In the genomic region with DNA sequence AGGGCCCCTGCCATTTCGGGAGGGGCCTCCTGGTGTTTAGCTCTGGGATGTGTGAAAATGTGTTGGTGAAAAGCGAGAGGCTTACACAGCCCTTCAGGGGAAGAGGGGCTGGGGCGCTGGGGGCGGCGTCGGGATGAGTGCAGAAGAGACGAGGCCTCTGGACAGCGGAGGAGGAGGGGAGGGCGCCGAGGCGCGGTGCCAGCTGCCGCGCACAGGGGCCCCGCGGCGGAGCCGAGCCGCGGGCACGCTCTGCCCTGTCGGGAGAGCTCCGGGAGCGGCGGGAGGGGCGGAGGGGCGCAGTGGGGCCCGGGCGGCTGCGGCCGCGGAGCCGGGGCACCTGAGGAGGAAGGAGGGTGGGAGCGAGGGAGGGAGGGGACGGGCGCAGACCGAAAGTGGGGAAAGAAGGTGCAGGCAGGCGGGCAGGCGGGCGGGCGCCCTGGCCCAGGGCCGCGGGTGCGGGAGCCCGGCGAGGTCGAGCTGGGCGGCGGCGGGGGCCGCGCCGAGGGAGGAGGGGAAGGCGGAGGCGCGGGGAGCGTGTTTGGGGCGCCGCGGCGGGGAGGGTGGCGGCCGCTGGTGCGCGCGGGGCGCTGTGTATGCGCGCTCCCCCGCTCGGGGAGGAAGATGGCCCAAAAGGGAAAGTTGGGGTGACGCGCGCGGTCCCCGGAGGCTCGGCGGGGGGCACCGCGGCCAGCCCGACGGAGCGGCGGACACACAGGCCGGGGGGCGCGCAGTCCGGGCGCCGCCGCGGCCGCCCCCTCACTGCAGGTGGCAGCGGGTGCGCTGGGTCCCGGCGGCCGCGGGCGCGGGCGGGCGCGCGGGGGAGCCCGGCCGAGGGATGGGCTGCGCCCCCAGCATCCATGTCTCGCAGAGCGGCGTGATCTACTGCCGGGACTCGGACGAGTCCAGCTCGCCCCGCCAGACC, we compare ENCODE assay signal across 9 cellular contexts. TPM values are rescaled to one million over a fixed set of nuclear protein-coding genes. Genes with fewer than 3 reads are reported as not detected.
DNase-seq lines count a peak whose midpoint lies in the region; ATAC-seq, FAIRE-seq and TF ChIP-seq lines count a peak whose summit lies in the region.
"Had no signal": no experiment of that assay in that cellular context is flagged by ENCODE, and none has a peak within 500 bp of the region (broad histone marks: within the 10 kb centered on the region; RNA-seq: fewer than 3 reads in every experiment).

A gene with protein sequence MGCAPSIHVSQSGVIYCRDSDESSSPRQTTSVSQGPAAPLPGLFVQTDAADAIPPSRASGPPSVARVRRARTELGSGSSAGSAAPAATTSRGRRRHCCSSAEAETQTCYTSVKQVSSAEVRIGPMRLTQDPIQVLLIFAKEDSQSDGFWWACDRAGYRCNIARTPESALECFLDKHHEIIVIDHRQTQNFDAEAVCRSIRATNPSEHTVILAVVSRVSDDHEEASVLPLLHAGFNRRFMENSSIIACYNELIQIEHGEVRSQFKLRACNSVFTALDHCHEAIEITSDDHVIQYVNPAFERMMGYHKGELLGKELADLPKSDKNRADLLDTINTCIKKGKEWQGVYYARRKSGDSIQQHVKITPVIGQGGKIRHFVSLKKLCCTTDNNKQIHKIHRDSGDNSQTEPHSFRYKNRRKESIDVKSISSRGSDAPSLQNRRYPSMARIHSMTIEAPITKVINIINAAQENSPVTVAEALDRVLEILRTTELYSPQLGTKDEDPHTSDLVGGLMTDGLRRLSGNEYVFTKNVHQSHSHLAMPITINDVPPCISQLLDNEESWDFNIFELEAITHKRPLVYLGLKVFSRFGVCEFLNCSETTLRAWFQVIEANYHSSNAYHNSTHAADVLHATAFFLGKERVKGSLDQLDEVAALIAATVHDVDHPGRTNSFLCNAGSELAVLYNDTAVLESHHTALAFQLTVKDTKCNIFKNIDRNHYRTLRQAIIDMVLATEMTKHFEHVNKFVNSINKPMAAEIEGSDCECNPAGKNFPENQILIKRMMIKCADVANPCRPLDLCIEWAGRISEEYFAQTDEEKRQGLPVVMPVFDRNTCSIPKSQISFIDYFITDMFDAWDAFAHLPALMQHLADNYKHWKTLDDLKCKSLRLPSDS (plus strand): TSS at position 590 of the 922 bp plus-strand sequence. CDS start 246 bp downstream, at position 836.

- H3K27ac Mint-ChIP-seq in activated B cell treated with CpG ODN at 0.5 μM for 24 hours, result no peak within 1 kb of the TSS

- no peaks in the 10 kb centered on the region for H3K4me1 ChIP-seq in pancreas

- H3K36me3 ChIP-seq in pancreas, result no peaks in the 10 kb centered on the region

- TF ChIP-seq CTCF in GM13977 (IDR thresholded peaks at IDR 0.05; ENCODE audit: extremely low read depth, insufficient read depth, missing control alignments) (no peak), activated B cell treated with CpG ODN at 0.5 μM for 24 hours (IDR thresholded peaks at IDR 0.05) (no peak), pancreas (IDR thresholded peaks at IDR 0.05) (no peak)

- intact Hi-C loops in activated B cell treated with CpG ODN at 0.5 μM for 24 hours (cut with micrococcal nuclease) (no loop called here), pancreas (cut with DNase I) (no loop called here)

- peaks cover 56% of the 10 kb centered on the region for H3K27me3 Mint-ChIP-seq in activated B cell treated with CpG ODN at 0.5 μM for 24 hours

- H3K4me3 Mint-ChIP-seq in activated B cell treated with CpG ODN at 0.5 μM for 24 hours, result peak within 1 kb of the TSS; percentile 85

- no peak for ATAC-seq in activated B cell treated with CpG ODN at 0.5 μM for 24 hours (ENCODE audit: low read depth)
- ATAC-seq in pancreas, result peak; percentile 59 to 72 (median 64)
- ATAC-seq in GM21737 (IDR thresholded peaks at IDR 0.05; ENCODE audit: unreplicated experiment), result no peak
- ATAC-seq in GM21381 (IDR thresholded peaks at IDR 0.05; ENCODE audit: unreplicated experiment), result no peak

- in situ Hi-C loops in GM13977 (cut with MboI; ENCODE audit: low pct_unique_long_range_greater_than_20kb, low sequenced_read_pairs, unreplicated experiment), result no loop called here

- H3K4me1 Mint-ChIP-seq in activated B cell treated with CpG ODN at 0.5 μM for 24 hours, result peaks cover 14% of the 10 kb centered on the region

- peaks cover 0 to 7% (median 0%) of the 10 kb centered on the region in 4 donors for H3K27me3 ChIP-seq in pancreas

- H3K4me3 ChIP-seq in pancreas, result peak within 1 kb of the TSS; percentile 31 to 63 (median 48)

- FAIRE-seq in pancreas (lab: Jason Lieb, UNC), result no peak

- 2% methylated on average over 62 to 116 of the region's 116 CpGs for WGBS in pancreas, 2 donors

- POLR2A ChIA-PET in activated B cell treated with CpG ODN at 0.5 μM for 24 hours (lab: Charles Lee), result no interaction called here

- no peaks in the 10 kb centered on the region for H3K36me3 Mint-ChIP-seq in activated B cell treated with CpG ODN at 0.5 μM for 24 hours (ENCODE audit: low read depth)

- H3K9me3 ChIP-seq in pancreas, result no peaks in the 10 kb centered on the region

- no peaks in the 10 kb centered on the region for H3K9me3 Mint-ChIP-seq in activated B cell treated with CpG ODN at 0.5 μM for 24 hours

- peak; percentile 64 for DNase-seq in GM13977 (ENCODE audit: low spot score)
- no peak for DNase-seq in activated B cell treated with CpG ODN at 0.5 μM for 24 hours
- peak; percentile 21 for DNase-seq in germinal center (ENCODE audit: low spot score)
- DNase-seq in pancreas, result peak in 4 of 6 donors; percentile 27 to 70 (median 57)
- no peak for DNase-seq in glomerular visceral epithelial cell (ENCODE audit: extremely low spot score)
- no peak for DNase-seq in NCI-H1436 treated with DMSO at 0.1 percent for 48 hours (lab: John Stamatoyannopoulos, UW)

- CTCF ChIA-PET in activated B cell treated with CpG ODN at 0.5 μM for 24 hours (lab: Charles Lee), result no interaction called here

- no peak within 1 kb of the TSS for H3K27ac ChIP-seq in pancreas

RNA-seq across cellular contexts. Expression of the gene that starts here (rescaled TPM):
- total RNA-seq in activated B cell treated with CpG ODN at 0.5 μM for 24 hours (not detected in 2 replicates), pancreas (1 to 10 TPM; 5.0 to 7.7 (median 6.9) TPM)
- 10 to 100 TPM in 1 of 2 donors, 1 to 10 TPM in 1; 2.9 to 11.9 TPM for polyA plus RNA-seq in pancreas
- total RNA-seq: SK-MEL-5 had no signal

Comparison
In these comparisons a context has a peak if more than half of its experiments do, and no peak if none do; other contexts are left out.
1. DNase-seq: peak in GM13977 (single experiment), germinal center (single experiment) and pancreas (4 of 6); none in activated B cell treated with CpG ODN at 0.5 μM for 24 hours (single experiment), glomerular visceral epithelial cell (single experiment) and NCI-H1436 treated with DMSO at 0.1 percent for 48 hours (single experiment).
2. ATAC-seq: peak in pancreas (4 of 4); none in activated B cell treated with CpG ODN at 0.5 μM for 24 hours (single experiment), GM21737 (single experiment) and GM21381 (single experiment).